1 cellular context compared by ENCODE assay signal in genomic region chr6:33126101-33126714, GRCh38.
TF ChIP-seq lines count a peak whose summit lies in the region.

No MANE protein-coding gene starts in this region.

TF ChIP-seq in K562, 482 proteins besides CTCF, POLR2A, EP300 and RAD21 (continued from another document):
- no peak for TF ChIP-seq DEAF1 (CRISPR knock-in tag; IDR thresholded peaks at IDR 0.05)
